In genomic region chr5:176694631-176695030, GRCh38 we compare ENCODE assay signal across 23 cellular contexts.
"Had no signal": no experiment of that assay in that cellular context is flagged by ENCODE, and none has a peak within 500 bp of the region (broad histone marks: within the 10 kb centered on the region; RNA-seq: fewer than 3 reads in every experiment).

No MANE protein-coding gene starts in this region.

- H3K36me3 Mint-ChIP-seq: mesothelial cell of epicardium had no signal

- H3K4me1 ChIP-seq: foreskin keratinocyte, gastroesophageal sphincter had no signal

- H3K9me3 Mint-ChIP-seq: mesothelial cell of epicardium had no signal

- H2AFZ ChIP-seq: hepatocyte had no signal

- H3K79me2 ChIP-seq: hepatocyte had no signal

- H3K4me2 ChIP-seq: hepatocyte had no signal

- H3K27ac Mint-ChIP-seq: immature natural killer cell, mesothelial cell of epicardium had no signal

- H3K4me3 ChIP-seq: coronary artery, dorsolateral prefrontal cortex, esophagus muscularis mucosa, gastroesophageal sphincter, heart left ventricle, hepatocyte, lower lobe of right lung, mucosa of descending colon had no signal

- H3K4me1 Mint-ChIP-seq: immature natural killer cell had no signal

- H3K27ac ChIP-seq: coronary artery, dorsolateral prefrontal cortex, esophagus muscularis mucosa, foreskin keratinocyte, gastroesophageal sphincter, hepatocyte, lower lobe of right lung had no signal

- H3K36me3 ChIP-seq: esophagus muscularis mucosa, gastroesophageal sphincter, heart left ventricle, lower lobe of right lung had no signal

- H3K4me3 Mint-ChIP-seq: immature natural killer cell, mesothelial cell of epicardium had no signal

- DNase-seq: dermis blood vessel endothelial cell; effector CD4-positive, alpha-beta T cell; effector memory CD4-positive, alpha-beta T cell; foreskin keratinocyte; immature natural killer cell; islet precursor cell; kidney; kidney glomerular epithelial cell; left colon; left ventricle myocardium superior; lower lobe of right lung; mesenchymal stem cell; mucosa of descending colon had no signal

- H3K9me3 ChIP-seq: heart left ventricle, lower lobe of right lung, mucosa of descending colon had no signal

- FAIRE-seq: colon, endothelial cell of umbilical vein, frontal cortex, kidney had no signal
